In genomic region chr4:189087981-189088380, GRCh38 we compare ENCODE assay signal across 19 cellular contexts.
"Had no signal": no experiment of that assay in that cellular context is flagged by ENCODE, and none has a peak within 500 bp of the region (broad histone marks: within the 10 kb centered on the region; RNA-seq: fewer than 3 reads in every experiment).

No MANE protein-coding gene starts in this region.

- DNase-seq: IMR-90, Karpas-422, KG1, MG63, NCI-H1105 treated with DMSO at 0.1 percent for 48 hours, NCI-H1417 treated with DMSO at 0.1 percent for 48 hours, NCI-H1694 treated with DMSO at 0.1 percent for 48 hours, NCI-H1930, NCI-H2107, NCI-H226, NCI-H446, NCI-H524 treated with DMSO at 0.1 percent for 48 hours, Right ventricle myocardium superior, RPMI8226, SIG-M5, SW 1271 had no signal

- ATAC-seq: HepG2 had no signal

- H3K4me3 ChIP-seq: MG63, SJSA1, SK-N-MC had no signal
